ENCODE assay signal across 1 cellular context in the genomic region with DNA sequence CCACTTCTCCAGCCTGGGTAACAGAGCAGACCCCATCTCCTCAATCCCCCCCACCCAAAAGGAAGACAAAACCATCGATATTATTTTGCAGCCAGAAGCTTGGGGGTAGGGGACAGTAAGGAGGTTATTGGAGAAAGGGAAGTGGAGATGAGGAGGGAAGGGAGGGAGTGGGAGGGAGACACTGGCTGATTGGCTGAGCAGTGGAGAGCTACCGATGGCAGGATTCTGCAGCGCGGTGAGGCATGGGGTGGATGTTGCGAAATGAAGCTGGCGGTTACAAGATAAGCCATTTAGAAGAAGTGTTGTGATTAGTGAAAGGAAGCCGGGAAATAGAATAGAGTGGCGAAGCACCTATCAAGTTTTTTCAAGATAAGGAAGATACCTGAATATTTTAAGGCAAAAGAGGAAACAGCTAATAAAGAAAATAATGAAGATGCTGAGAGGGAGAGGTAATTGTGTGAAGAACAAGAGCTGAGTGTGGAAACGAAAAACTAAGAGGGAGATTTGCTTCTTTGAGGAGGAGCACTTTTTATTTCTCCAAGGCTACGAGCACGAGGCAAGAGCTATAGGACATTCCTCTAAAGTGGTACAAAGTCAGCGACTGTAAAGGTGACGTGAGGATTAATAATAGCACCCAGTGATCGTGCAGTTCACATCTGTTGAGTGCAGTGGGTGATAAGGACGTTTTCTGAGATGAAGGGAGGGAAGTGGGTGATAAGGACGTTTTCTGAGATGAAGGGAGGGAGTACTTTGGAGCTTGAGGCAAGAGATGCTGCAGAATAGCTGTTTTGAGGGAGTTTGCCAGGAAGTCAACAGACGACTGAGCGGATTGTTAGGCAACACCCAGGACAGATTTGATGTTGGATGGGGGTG.
A peak's percentile ranks its signal among the peaks of the same experiment; 100 is the strongest.
TF ChIP-seq lines count a peak whose summit lies in the region.

No MANE protein-coding gene starts in this region.

TF ChIP-seq in K562, 482 proteins besides CTCF, POLR2A, EP300 and RAD21 (continued from another document):
- TF ChIP-seq, protein P1, sequence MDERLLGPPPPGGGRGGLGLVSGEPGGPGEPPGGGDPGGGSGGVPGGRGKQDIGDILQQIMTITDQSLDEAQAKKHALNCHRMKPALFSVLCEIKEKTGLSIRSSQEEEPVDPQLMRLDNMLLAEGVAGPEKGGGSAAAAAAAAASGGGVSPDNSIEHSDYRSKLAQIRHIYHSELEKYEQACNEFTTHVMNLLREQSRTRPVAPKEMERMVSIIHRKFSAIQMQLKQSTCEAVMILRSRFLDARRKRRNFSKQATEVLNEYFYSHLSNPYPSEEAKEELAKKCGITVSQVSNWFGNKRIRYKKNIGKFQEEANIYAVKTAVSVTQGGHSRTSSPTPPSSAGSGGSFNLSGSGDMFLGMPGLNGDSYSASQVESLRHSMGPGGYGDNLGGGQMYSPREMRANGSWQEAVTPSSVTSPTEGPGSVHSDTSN (CRISPR knock-in tag; IDR thresholded peaks at IDR 0.05; ENCODE audit: low read depth), result no peak
- TF ChIP-seq, protein P1 (tag; conservative IDR thresholded peaks at IDR 0.05; ENCODE audit: low read depth), result peak; percentile 38; the same call in 1 of the 2 replicates
- peak in 1 of 2 experiments; percentile 34; a peak in 1 of 4 replicates for TF ChIP-seq SRF (CRISPR knock-in tag; IDR thresholded peaks at IDR 0.05)
- no peak for TF ChIP-seq PPARD (CRISPR knock-in tag; IDR thresholded peaks at IDR 0.05)
- TF ChIP-seq JUND (IDR thresholded peaks at IDR 0.05; ENCODE audit: borderline replicate concordance, low read depth, low read length), result peak; percentile 80
- TF ChIP-seq JUND (tag; IDR thresholded peaks at IDR 0.05; ENCODE audit: borderline replicate concordance, low read depth, low read length), result peak; percentile 82; the same call in 2 of the 3 replicates
- peak; percentile 24 to 30; a peak in 1 of 4 replicates for TF ChIP-seq NRF1 (conservative IDR thresholded peaks at IDR 0.05 in 1 of 2, IDR thresholded peaks at IDR 0.05 in 1 of 2)
- peak; percentile 85; the same call in 1 of the 2 replicates for TF ChIP-seq ZNF766 (CRISPR knock-in tag; conservative IDR thresholded peaks at IDR 0.05)
- TF ChIP-seq GABPA (tag; conservative IDR thresholded peaks at IDR 0.05; ENCODE audit: low read depth), result no peak
- peak; percentile 44 for TF ChIP-seq ZNF316 (IDR thresholded peaks at IDR 0.05)
